1 cellular context compared by ENCODE assay signal in genomic region chr6:142279350-142280180, GRCh38.
TF ChIP-seq lines count a peak whose summit lies in the region.

No MANE protein-coding gene starts in this region.

TF ChIP-seq in HepG2, 621 proteins besides CTCF, POLR2A, EP300 and RAD21 (continued from another document):
- TF ChIP-seq TEAD3 (CRISPR knock-in tag; optimal IDR thresholded peaks at IDR 0.05; ENCODE audit: borderline replicate concordance) = peak; percentile 95
- TF ChIP-seq ZNF614 (CRISPR knock-in tag; IDR thresholded peaks at IDR 0.05; ENCODE audit: borderline replicate concordance) = peak; percentile 30; the same call in 1 of the 2 replicates
- TF ChIP-seq HNRNPK (IDR thresholded peaks at IDR 0.05; ENCODE audit: low read depth, low read length, poor library complexity, severe bottlenecking) = no peak
